8 cellular contexts compared by ENCODE assay signal in the genomic region with DNA sequence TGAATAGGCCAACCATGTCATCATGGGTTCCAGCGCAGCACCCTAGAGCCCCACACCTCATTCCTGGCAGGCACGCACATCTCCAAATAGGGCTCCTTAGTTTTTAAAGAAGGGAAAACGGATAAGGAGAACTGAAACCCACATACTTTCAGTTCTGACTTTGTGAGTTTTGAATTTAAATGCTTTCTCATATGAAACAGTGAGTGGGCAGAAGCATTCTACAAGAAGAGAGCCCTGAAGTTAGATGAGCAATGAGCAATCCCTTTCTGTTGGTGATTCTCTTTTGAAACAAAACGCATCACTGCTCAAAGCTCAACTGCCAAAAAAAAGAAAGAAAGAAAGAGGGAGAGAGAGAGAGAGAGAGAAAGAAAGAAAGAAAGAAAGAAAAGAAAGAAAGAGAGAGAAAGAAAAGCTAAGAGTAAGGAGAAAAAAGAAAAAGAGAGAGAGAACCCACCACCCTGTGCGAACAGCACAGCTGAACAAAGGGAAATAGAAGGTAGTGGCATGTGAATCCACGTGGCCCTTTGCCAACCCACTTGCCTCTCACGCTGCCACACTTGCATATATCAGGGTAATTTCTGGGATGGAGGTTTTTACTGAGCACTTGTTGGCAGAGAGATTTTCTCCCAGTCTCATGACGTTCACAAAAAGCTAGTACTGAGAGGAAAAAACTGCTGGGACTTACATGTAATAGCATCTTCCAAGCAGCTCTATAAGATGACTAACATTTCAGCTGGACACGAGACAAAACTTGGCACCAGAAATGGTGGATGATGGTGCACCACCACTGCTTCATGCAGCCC. TPM values are rescaled to one million over a fixed set of nuclear protein-coding genes. Genes with fewer than 3 reads are reported as not detected.
DNase-seq lines count a peak whose midpoint lies in the region; ATAC-seq and TF ChIP-seq lines count a peak whose summit lies in the region.

No MANE protein-coding gene starts in this region.

- H3K4me3 ChIP-seq in GM12865 (ENCODE audit: low read depth, low read length) (peak overlapping the region; percentile 11), Loucy (ENCODE audit: low read length, poor library complexity, severe bottlenecking) (no peak overlapping the region), cardiac fibroblast (replicated peaks in 1 of 2; ENCODE audit: low read depth in 2 of 2, low read length in 2 of 2) (no peak overlapping the region)

- H3K9me2 ChIP-seq in Loucy (replicated peaks; ENCODE audit: low read depth, low read length): no peaks in the 10 kb centered on the region

- H3K27me3 ChIP-seq in Loucy (ENCODE audit: insufficient read depth, low read length, poor library complexity, severe bottlenecking): no peaks in the 10 kb centered on the region

- peak; percentile 35 for ATAC-seq in GM21447 (IDR thresholded peaks at IDR 0.05; ENCODE audit: unreplicated experiment)

- H3K9me3 ChIP-seq in Loucy (ENCODE audit: insufficient read depth, low read depth, low read length): no peaks in the 10 kb centered on the region

- no peak overlapping the region for H3K4me2 ChIP-seq in Loucy (ENCODE audit: low read depth, low read length, poor library complexity, severe bottlenecking)

- H3K79me2 ChIP-seq in Loucy (ENCODE audit: insufficient read depth, low read length): no peaks in the 10 kb centered on the region

- H3F3A ChIP-seq in Loucy (ENCODE audit: low read depth): no peaks in the 10 kb centered on the region

- no peaks in the 10 kb centered on the region for H4K20me1 ChIP-seq in Loucy (ENCODE audit: insufficient read depth, low read length, poor library complexity, severe bottlenecking)

- in situ Hi-C loops in G401 (cut with HindIII; ENCODE audit: low sequenced_read_pairs): no loop called here

- no peak overlapping the region for H3K9ac ChIP-seq in Loucy (ENCODE audit: low read depth, low read length, poor library complexity, severe bottlenecking)

- peak; percentile 81 for DNase-seq in GM12865 (ENCODE audit: low read depth)
- DNase-seq in cardiac fibroblast (ENCODE audit: low read depth in 2 of 2): peak; percentile 42 to 59
- no peak for DNase-seq in EL
- no peak for DNase-seq in cerebellum (ENCODE audit: low spot score)
- DNase-seq in Ammon's horn (ENCODE audit: low spot score): no peak
- DNase-seq in G401 (ENCODE audit: low spot score): no peak

- H2AFZ ChIP-seq in Loucy (ENCODE audit: low read length): peak overlapping the region; percentile 23

- H3K36me3 ChIP-seq in Loucy (ENCODE audit: insufficient read depth, low read length): no peaks in the 10 kb centered on the region

- H3K4me1 ChIP-seq in Loucy (ENCODE audit: insufficient read depth, low read length, poor library complexity, severe bottlenecking): peaks cover 17% of the 10 kb centered on the region

- TF ChIP-seq CTCF in GM12865 (IDR thresholded peaks at IDR 0.05; ENCODE audit: insufficient read depth, low read depth, low read length, missing control alignments): no peak
- no peak for TF ChIP-seq CTCF in Loucy (conservative IDR thresholded peaks at IDR 0.05; ENCODE audit: low read length)
- TF ChIP-seq CTCF in cardiac fibroblast (IDR thresholded peaks at IDR 0.05; ENCODE audit: low read depth, low read length): no peak

RNA-seq across cellular contexts. Expression of gene TMSB4X, which starts 31.0 kb away (rescaled TPM):
- total RNA-seq in cerebellum: 3,074 TPM
- 2,749 and 3,064 TPM in 2 replicates for total RNA-seq in G401 (2014; rRNA removed; shearing (Covaris generic))

RNA-seq across cellular contexts. Expression of gene FAM9C, which starts 38.5 kb away (rescaled TPM):
- not detected for total RNA-seq in cerebellum
- not detected in 2 replicates for total RNA-seq in G401 (2014; rRNA removed; shearing (Covaris generic))

Comparison
In these comparisons a context has a peak if more than half of its experiments do, and no peak if none do; other contexts are left out.
1. DNase-seq: peak in GM12865 (single experiment) and cardiac fibroblast (2 of 2); none in EL (single experiment), cerebellum (single experiment), Ammon's horn (single experiment) and G401 (single experiment).